Comparison of ENCODE assay signal across 21 cellular contexts in the genomic region with DNA sequence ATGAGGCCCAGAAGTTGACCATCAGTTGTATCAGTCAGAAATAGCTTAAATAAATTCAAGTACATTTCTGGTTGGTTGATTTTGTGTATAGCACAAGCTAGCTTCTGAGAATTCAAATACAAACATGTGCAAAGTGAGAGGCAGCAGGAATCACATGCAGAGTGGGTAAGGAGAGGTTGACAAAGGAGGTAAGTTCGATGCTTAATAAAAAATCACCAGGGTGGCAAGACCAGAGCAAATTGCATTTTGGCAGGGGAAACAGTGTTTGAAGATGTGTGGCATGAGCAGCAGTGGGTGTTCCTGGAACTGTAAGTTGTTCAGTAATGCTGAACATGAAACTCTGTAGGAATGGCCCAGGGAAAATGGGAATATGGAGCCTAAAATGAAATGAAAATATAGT. TPM values are rescaled to one million over a fixed set of nuclear protein-coding genes. Genes with fewer than 3 reads are reported as not detected.
DNase-seq lines count a peak whose midpoint lies in the region; ATAC-seq and TF ChIP-seq lines count a peak whose summit lies in the region.
"Had no signal": no experiment of that assay in that cellular context is flagged by ENCODE, and none has a peak within 500 bp of the region (broad histone marks: within the 10 kb centered on the region; RNA-seq: fewer than 3 reads in every experiment).

No MANE protein-coding gene starts in this region.

- H2AFZ ChIP-seq in SK-N-SH (ENCODE audit: low read depth) = no peak overlapping the region

- peaks cover 7 to 17% of the 10 kb centered on the region in 2 experiments for H3K4me1 ChIP-seq in SK-N-SH (ENCODE audit: control insufficient read depth in 1 of 2, insufficient read depth in 2 of 2, low read depth in 1 of 2, low read length in 1 of 2)
- H3K4me1 ChIP-seq in right lobe of liver = peaks cover 0 to 18% (median 5%) of the 10 kb centered on the region in 4 donors
- peaks cover 0 to 30% of the 10 kb centered on the region in 2 donors for H3K4me1 ChIP-seq in thyroid gland
- H3K4me1 ChIP-seq in effector memory CD4-positive, alpha-beta T cell (ENCODE audit: control insufficient read depth, insufficient read depth, low read length, poor library complexity, severe bottlenecking) = no peaks in the 10 kb centered on the region
- H3K4me1 ChIP-seq: BLaER1, Caco-2, colonic mucosa, SJCRH30 had no signal

- peaks cover 60% of the 10 kb centered on the region for H3K79me2 ChIP-seq in SK-N-SH (ENCODE audit: insufficient read depth)

- H3K36me3 ChIP-seq in SK-N-SH (replicated peaks in 1 of 2; ENCODE audit: control insufficient read depth in 1 of 2, insufficient read depth in 2 of 2, low read length in 1 of 2) = peaks cover 23 to 26% of the 10 kb centered on the region in 2 experiments
- H3K36me3 ChIP-seq in right lobe of liver = no peaks in the 10 kb centered on the region
- no peaks in the 10 kb centered on the region for H3K36me3 ChIP-seq in thyroid gland
- no peaks in the 10 kb centered on the region for H3K36me3 ChIP-seq in effector memory CD4-positive, alpha-beta T cell (ENCODE audit: control insufficient read depth, insufficient read depth, low read length)
- H3K36me3 ChIP-seq: BLaER1, colonic mucosa, heart left ventricle had no signal

- no peak for TF ChIP-seq CTCF in SK-N-SH (IDR thresholded peaks at IDR 0.05)
- no peak for TF ChIP-seq CTCF in coronary artery (IDR thresholded peaks at IDR 0.05)
- TF ChIP-seq CTCF in right lobe of liver (IDR thresholded peaks at IDR 0.05) = no peak
- no peak for TF ChIP-seq CTCF in thyroid gland (IDR thresholded peaks at IDR 0.05)

- H3K9me3 ChIP-seq in SK-N-SH = no peaks in the 10 kb centered on the region
- H3K9me3 ChIP-seq in right lobe of liver = no peaks in the 10 kb centered on the region
- no peaks in the 10 kb centered on the region for H3K9me3 ChIP-seq in thyroid gland
- no peaks in the 10 kb centered on the region for H3K9me3 ChIP-seq in effector memory CD4-positive, alpha-beta T cell (ENCODE audit: control insufficient read depth, low read length)
- H3K9me3 ChIP-seq: Caco-2, colonic mucosa, SJCRH30 had no signal

- 84% methylated on average over 1 of the region's 1 CpG for WGBS in SK-N-SH (ENCODE audit: low lambda C conversion rate)
- WGBS in right lobe of liver (ENCODE audit: insufficient coverage, low coverage, low lambda C conversion rate, missing lambda C conversion rate) = 33% methylated on average over 1 of the region's 1 CpG
- WGBS in thyroid gland, 2 donors = 34 to 42% methylated on average over 1 of the region's 1 CpG

- POLR2A ChIA-PET in SK-N-SH (lab: Yijun Ruan, JAX) = no interaction called here

- ATAC-seq in SK-N-SH treated with all-trans-retinoic acid at 6 μM for 48 hours (peak; percentile 10; the same call in 2 of the 3 replicates), right lobe of liver (peak; percentile 9 to 40 (median 25)), GM18511 (IDR thresholded peaks at IDR 0.05; ENCODE audit: unreplicated experiment) (no peak), HG02852 (IDR thresholded peaks at IDR 0.05; ENCODE audit: unreplicated experiment) (no peak)
- ATAC-seq: heart left ventricle had no signal

- H3K27me3 ChIP-seq in SK-N-SH (ENCODE audit: insufficient read depth) = no peaks in the 10 kb centered on the region
- H3K27me3 ChIP-seq in right lobe of liver = no peaks in the 10 kb centered on the region
- H3K27me3 ChIP-seq in thyroid gland = no peaks in the 10 kb centered on the region
- no peaks in the 10 kb centered on the region for H3K27me3 ChIP-seq in effector memory CD4-positive, alpha-beta T cell (replicated peaks; ENCODE audit: control insufficient read depth, insufficient read depth, low read length, poor library complexity, severe bottlenecking)
- H3K27me3 ChIP-seq: BLaER1, colonic mucosa, heart left ventricle, SJCRH30 had no signal

- TF ChIP-seq RAD21 in SK-N-SH (IDR thresholded peaks at IDR 0.05; ENCODE audit: low read length) = no peak

- H3K9me2 ChIP-seq in SK-N-SH = no peaks in the 10 kb centered on the region

- peaks cover 68% of the 10 kb centered on the region for H4K20me1 ChIP-seq in SK-N-SH (ENCODE audit: insufficient read depth)
- H4K20me1 ChIP-seq: BLaER1 had no signal

- no peak overlapping the region for H3K27ac ChIP-seq in SK-N-SH (ENCODE audit: low read depth in 2 of 2, low read length in 1 of 2)
- peak overlapping the region in 1 of 2 donors; percentile 43 for H3K27ac ChIP-seq in coronary artery
- no peak overlapping the region for H3K27ac ChIP-seq in right lobe of liver
- peak overlapping the region in 2 of 3 donors; percentile 27 to 58 for H3K27ac ChIP-seq in thyroid gland
- no peak overlapping the region for H3K27ac ChIP-seq in effector memory CD4-positive, alpha-beta T cell (ENCODE audit: insufficient read depth, low read length, poor library complexity, severe bottlenecking)
- H3K27ac ChIP-seq: BLaER1, colonic mucosa, heart left ventricle, SJCRH30 had no signal

- TF ChIP-seq EP300 in SK-N-SH (IDR thresholded peaks at IDR 0.05; ENCODE audit: borderline replicate concordance in 1 of 2, low read depth in 1 of 2, low read length in 1 of 2) = no peak

- no peak overlapping the region for H3K9ac ChIP-seq in SK-N-SH
- H3K9ac ChIP-seq: BLaER1 had no signal

- no peak overlapping the region for H3K4me2 ChIP-seq in SK-N-SH
- H3K4me2 ChIP-seq: BLaER1 had no signal

- H3F3A ChIP-seq in SK-N-SH (replicated peaks; ENCODE audit: insufficient read depth) = peaks cover 6% of the 10 kb centered on the region

- no peak for DNase-seq in SK-N-SH
- DNase-seq in coronary artery (ENCODE audit: low spot score) = no peak
- no peak for DNase-seq in right lobe of liver
- DNase-seq in thyroid gland = no peak
- no peak for DNase-seq in effector memory CD4-positive, alpha-beta T cell
- DNase-seq: activated CD4-positive, alpha-beta T cell treated with anti-CD3 and anti-CD28 coated beads, Interleukin-2, amount 10 ng/mL, durations not matched to agents 7 days and 5 days; activated naive CD8-positive, alpha-beta T cell treated with anti-CD3 and anti-CD28 coated beads for 36 hours; Caco-2; colonic mucosa; heart left ventricle; NCI-H1436; NCI-H524 treated with DMSO at 0.1 percent for 48 hours; small intestine; stimulated activated CD4-positive, alpha-beta T cell treated with anti-CD3 and anti-CD28 coated beads, Interleukin-2, amount 100 ng/mL, for 24 hours; stimulated activated naive CD4-positive, alpha-beta T cell; trophoblast cell had no signal

- TF ChIP-seq POLR2A in right lobe of liver (IDR thresholded peaks at IDR 0.05) = no peak
- TF ChIP-seq POLR2A in thyroid gland (IDR thresholded peaks at IDR 0.05) = no peak

- no peak overlapping the region for H3K4me3 ChIP-seq in SK-N-SH (ENCODE audit: low read depth in 2 of 2, low read length in 1 of 2)
- peak overlapping the region; percentile 8 for H3K4me3 ChIP-seq in coronary artery
- H3K4me3 ChIP-seq in right lobe of liver = no peak overlapping the region
- H3K4me3 ChIP-seq in thyroid gland (replicated peaks in 1 of 3) = no peak overlapping the region
- H3K4me3 ChIP-seq in effector memory CD4-positive, alpha-beta T cell (ENCODE audit: insufficient read depth, low read depth, low read length, poor library complexity, severe bottlenecking) = no peak overlapping the region
- H3K4me3 ChIP-seq: BLaER1, colonic mucosa, heart left ventricle, SJCRH30 had no signal

- CTCF ChIA-PET in SK-N-SH (lab: Yijun Ruan, JAX) = interaction anchor here (0.6 kb wide), 1 partner anchor 1030 kb away, joined by 3 read pairs; no protein-coding TSS in a partner anchor

- intact Hi-C loops in right lobe of liver (cut with DNase I) (no loop called here), thyroid gland (cut with DNase I) (no loop called here)

TF ChIP-seq in SK-N-SH treated with all-trans-retinoic acid at 6 μM for 48 hours, 23 proteins besides CTCF, POLR2A, EP300 and RAD21 (continues in another document):
- no peak for TF ChIP-seq ARNTL (CRISPR knock-in tag; IDR thresholded peaks at IDR 0.05; ENCODE audit: borderline replicate concordance, low read depth)
- TF ChIP-seq TOX (CRISPR knock-in tag; IDR thresholded peaks at IDR 0.05; ENCODE audit: borderline replicate concordance) = no peak
- TF ChIP-seq ZNF70 (CRISPR knock-in tag; IDR thresholded peaks at IDR 0.05) = no peak
- TF ChIP-seq ZFP30 (CRISPR knock-in tag; IDR thresholded peaks at IDR 0.05) = no peak
- TF ChIP-seq TCF4 (CRISPR knock-in tag; IDR thresholded peaks at IDR 0.05; ENCODE audit: borderline replicate concordance) = no peak
- no peak for TF ChIP-seq GLIS3 (CRISPR knock-in tag; IDR thresholded peaks at IDR 0.05)

TF ChIP-seq in SK-N-SH, 30 proteins besides CTCF, POLR2A, EP300 and RAD21 (continues in another document):
- TF ChIP-seq NFIC (IDR thresholded peaks at IDR 0.05; ENCODE audit: borderline replicate concordance) (no peak), CHD2 (IDR thresholded peaks at IDR 0.05; ENCODE audit: low read length, partially characterized antibody) (no peak), FOSL2 (IDR thresholded peaks at IDR 0.05; ENCODE audit: borderline replicate concordance, low read depth) (no peak)
- TF ChIP-seq, protein P1, sequence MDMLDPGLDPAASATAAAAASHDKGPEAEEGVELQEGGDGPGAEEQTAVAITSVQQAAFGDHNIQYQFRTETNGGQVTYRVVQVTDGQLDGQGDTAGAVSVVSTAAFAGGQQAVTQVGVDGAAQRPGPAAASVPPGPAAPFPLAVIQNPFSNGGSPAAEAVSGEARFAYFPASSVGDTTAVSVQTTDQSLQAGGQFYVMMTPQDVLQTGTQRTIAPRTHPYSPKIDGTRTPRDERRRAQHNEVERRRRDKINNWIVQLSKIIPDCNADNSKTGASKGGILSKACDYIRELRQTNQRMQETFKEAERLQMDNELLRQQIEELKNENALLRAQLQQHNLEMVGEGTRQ (IDR thresholded peaks at IDR 0.05; ENCODE audit: borderline replicate concordance, low read depth, low read length) = no peak
- TF ChIP-seq, protein P2, sequence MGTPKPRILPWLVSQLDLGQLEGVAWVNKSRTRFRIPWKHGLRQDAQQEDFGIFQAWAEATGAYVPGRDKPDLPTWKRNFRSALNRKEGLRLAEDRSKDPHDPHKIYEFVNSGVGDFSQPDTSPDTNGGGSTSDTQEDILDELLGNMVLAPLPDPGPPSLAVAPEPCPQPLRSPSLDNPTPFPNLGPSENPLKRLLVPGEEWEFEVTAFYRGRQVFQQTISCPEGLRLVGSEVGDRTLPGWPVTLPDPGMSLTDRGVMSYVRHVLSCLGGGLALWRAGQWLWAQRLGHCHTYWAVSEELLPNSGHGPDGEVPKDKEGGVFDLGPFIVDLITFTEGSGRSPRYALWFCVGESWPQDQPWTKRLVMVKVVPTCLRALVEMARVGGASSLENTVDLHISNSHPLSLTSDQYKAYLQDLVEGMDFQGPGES (IDR thresholded peaks at IDR 0.05; ENCODE audit: low read depth, low read length) = no peak

RNA-seq across cellular contexts. Expression of a gene that starts 52.6 kb away (rescaled TPM):
- polyA plus RNA-seq in SK-N-SH (2012; rRNA removed) = 67.4 and 69.1 TPM in 2 replicates
- 81.2 and 125 TPM in 2 replicates for polyA plus RNA-seq in SK-N-SH (2012; cell fraction: cytosol; rRNA removed)
- 24.5 and 39.9 TPM in 2 replicates for polyA plus RNA-seq in SK-N-SH (2012; cell fraction: nucleus; rRNA removed)
- total RNA-seq in right lobe of liver = 10 to 100 TPM; 10.9 to 21.5 (median 16.5) TPM
- 10 to 100 TPM; 32.1 to 52.7 (median 47.4) TPM for total RNA-seq in thyroid gland

Comparison
In these comparisons a context has a peak if more than half of its experiments do, and no peak if none do; other contexts are left out.
1. ATAC-seq: peak in SK-N-SH treated with all-trans-retinoic acid at 6 μM for 48 hours (single experiment) and right lobe of liver (4 of 4); none in GM18511 (single experiment) and HG02852 (single experiment).
2. H3K27ac ChIP-seq: peak in thyroid gland (2 of 3); none in SK-N-SH (0 of 2), right lobe of liver (0 of 3) and effector memory CD4-positive, alpha-beta T cell (single experiment).